Comparison of ENCODE assay signal across 23 cellular contexts in genomic region chr17:68656666-68657065, GRCh38. TPM values are rescaled to one million over a fixed set of nuclear protein-coding genes. Genes with fewer than 3 reads are reported as not detected.
"Had no signal": no experiment of that assay in that cellular context is flagged by ENCODE, and none has a peak within 500 bp of the region (broad histone marks: within the 10 kb centered on the region; RNA-seq: fewer than 3 reads in every experiment).

No MANE protein-coding gene starts in this region.

- H3K36me3 ChIP-seq: cardiac muscle cell, sigmoid colon, thoracic aorta had no signal

- H3K27me3 ChIP-seq: cardiac muscle cell, sigmoid colon had no signal

- H3K9me3 ChIP-seq: sigmoid colon, thoracic aorta had no signal

- DNase-seq: activated CD4-positive, alpha-beta memory T cell treated with anti-CD3 and anti-CD28 coated beads for 36 hours; activated CD4-positive, alpha-beta T cell treated with anti-CD3 and anti-CD28 coated beads for 36 hours; activated gamma-delta T cell; activated naive CD4-positive, alpha-beta T cell treated with anti-CD3 and anti-CD28 coated beads, Interleukin-2, amount 50 U/mL, for 16 hours; activated naive CD8-positive, alpha-beta T cell treated with anti-CD3 and anti-CD28 coated beads, Interleukin-2, amount 50 U/mL, for 24 hours; effector CD4-positive, alpha-beta T cell; erythroblast; foreskin keratinocyte; immature natural killer cell; left ventricle myocardium superior; mammary epithelial cell; midbrain; nephron progenitor cell; occipital lobe; sigmoid colon; stimulated activated CD4-positive, alpha-beta T cell treated with anti-CD3 and anti-CD28 coated beads, Interleukin-4, amount 100 ng/mL, for 1 hour; stimulated activated naive CD4-positive, alpha-beta T cell; T-helper 1 cell had no signal

- ATAC-seq: activated CD4-positive, alpha-beta T cell treated with anti-CD3 and anti-CD28 coated beads for 36 hours; activated naive CD8-positive, alpha-beta T cell treated with anti-CD3 and anti-CD28 coated beads, Interleukin-2, amount 50 U/mL, for 24 hours; foreskin keratinocyte had no signal

- H3K4me3 ChIP-seq: cardiac muscle cell, sigmoid colon, thoracic aorta had no signal

- H3K4me1 ChIP-seq: foreskin keratinocyte, sigmoid colon had no signal

- H3K27ac ChIP-seq: cardiac muscle cell, foreskin keratinocyte, thoracic aorta had no signal

RNA-seq across cellular contexts. Expression of gene FAM20A, which starts 55.5 kb away (rescaled TPM):
- total RNA-seq: activated CD4-positive, alpha-beta memory T cell treated with anti-CD3 and anti-CD28 coated beads for 36 hours; activated CD4-positive, alpha-beta T cell treated with anti-CD3 and anti-CD28 coated beads for 36 hours; activated T-helper 1 cell treated with anti-CD3 and anti-CD28 coated beads, Interleukin-12 subunit alpha, Interleukin-12 subunit beta, Interleukin-2, Interleukin-4 antibody, amounts not matched to agents 30 ng/mL and 10 ng/mL and 1 ng/mL, durations not matched to agents 14 hours and 24 hours and 36 hours; chondrocyte; foreskin keratinocyte; glomerular endothelial cell had no signal
- polyA plus RNA-seq: foreskin keratinocyte, immature natural killer cell, mammary epithelial cell had no signal
